21 cellular contexts compared by ENCODE assay signal in genomic region chr4:6122496-6122895, GRCh38.
"Had no signal": no experiment of that assay in that cellular context is flagged by ENCODE, and none has a peak within 500 bp of the region (broad histone marks: within the 10 kb centered on the region; RNA-seq: fewer than 3 reads in every experiment).

No MANE protein-coding gene starts in this region.

- H3K4me3 ChIP-seq: breast epithelium, right atrium auricular region, spleen, testis, uterus had no signal

- DNase-seq: activated CD4-positive, alpha-beta T cell treated with anti-CD3 and anti-CD28 coated beads for 36 hours; activated naive CD8-positive, alpha-beta T cell treated with anti-CD3 and anti-CD28 coated beads, Interleukin-2, amount 50 U/mL, for 24 hours; activated T-cell treated with anti-CD3 and anti-CD28 coated beads, Interleukin-2, amount 50 U/mL, for 1 hour; amygdala; dermis blood vessel endothelial cell; effector memory CD4-positive, alpha-beta T cell; left cardiac atrium; mammary epithelial cell; midbrain; naive thymus-derived CD4-positive, alpha-beta T cell; nucleus accumbens; spleen; stimulated activated naive CD4-positive, alpha-beta T cell treated with Interleukin-2 at 50 U/mL for 16 hours; SW 1271; testis; trophoblast cell; uterus had no signal

- ATAC-seq: activated CD4-positive, alpha-beta T cell treated with anti-CD3 and anti-CD28 coated beads for 36 hours; activated naive CD8-positive, alpha-beta T cell treated with anti-CD3 and anti-CD28 coated beads, Interleukin-2, amount 50 U/mL, for 24 hours; left cardiac atrium; naive thymus-derived CD4-positive, alpha-beta T cell; WTC11 had no signal

- H3K27me3 ChIP-seq: right atrium auricular region, testis, uterus had no signal

- H3K4me1 ChIP-seq: breast epithelium, parathyroid adenoma, right atrium auricular region, spleen, testis, uterus had no signal

- H3K9me3 ChIP-seq: breast epithelium, right atrium auricular region, spleen, testis, uterus had no signal

- H3K27ac ChIP-seq: breast epithelium, parathyroid adenoma, right atrium auricular region, spleen, testis, uterus had no signal
